ENCODE assay signal across 1 cellular context in the genomic region with DNA sequence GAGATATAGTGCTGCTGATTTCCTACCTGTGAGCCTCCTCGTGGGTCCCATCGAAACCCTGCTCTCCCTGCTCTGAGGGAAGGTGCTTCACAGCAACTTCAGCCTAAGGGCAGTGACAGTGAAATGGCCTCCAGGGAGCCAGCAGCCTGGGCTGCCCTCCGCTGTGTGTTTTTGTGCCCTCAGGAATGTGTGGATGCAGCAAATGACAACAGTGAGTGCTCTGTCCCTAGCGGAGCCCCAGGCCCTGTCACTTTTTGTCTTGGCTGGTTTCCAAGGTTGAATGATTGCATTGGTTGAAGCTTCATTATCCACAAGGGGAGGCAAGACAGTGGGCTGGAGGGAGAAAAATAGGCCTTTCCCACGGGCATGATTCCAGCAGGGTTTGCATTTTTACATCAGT.
TF ChIP-seq lines count a peak whose summit lies in the region.

No MANE protein-coding gene starts in this region.

TF ChIP-seq in SK-N-SH, 30 proteins besides CTCF, POLR2A, EP300 and RAD21:
- TF ChIP-seq, protein P1, sequence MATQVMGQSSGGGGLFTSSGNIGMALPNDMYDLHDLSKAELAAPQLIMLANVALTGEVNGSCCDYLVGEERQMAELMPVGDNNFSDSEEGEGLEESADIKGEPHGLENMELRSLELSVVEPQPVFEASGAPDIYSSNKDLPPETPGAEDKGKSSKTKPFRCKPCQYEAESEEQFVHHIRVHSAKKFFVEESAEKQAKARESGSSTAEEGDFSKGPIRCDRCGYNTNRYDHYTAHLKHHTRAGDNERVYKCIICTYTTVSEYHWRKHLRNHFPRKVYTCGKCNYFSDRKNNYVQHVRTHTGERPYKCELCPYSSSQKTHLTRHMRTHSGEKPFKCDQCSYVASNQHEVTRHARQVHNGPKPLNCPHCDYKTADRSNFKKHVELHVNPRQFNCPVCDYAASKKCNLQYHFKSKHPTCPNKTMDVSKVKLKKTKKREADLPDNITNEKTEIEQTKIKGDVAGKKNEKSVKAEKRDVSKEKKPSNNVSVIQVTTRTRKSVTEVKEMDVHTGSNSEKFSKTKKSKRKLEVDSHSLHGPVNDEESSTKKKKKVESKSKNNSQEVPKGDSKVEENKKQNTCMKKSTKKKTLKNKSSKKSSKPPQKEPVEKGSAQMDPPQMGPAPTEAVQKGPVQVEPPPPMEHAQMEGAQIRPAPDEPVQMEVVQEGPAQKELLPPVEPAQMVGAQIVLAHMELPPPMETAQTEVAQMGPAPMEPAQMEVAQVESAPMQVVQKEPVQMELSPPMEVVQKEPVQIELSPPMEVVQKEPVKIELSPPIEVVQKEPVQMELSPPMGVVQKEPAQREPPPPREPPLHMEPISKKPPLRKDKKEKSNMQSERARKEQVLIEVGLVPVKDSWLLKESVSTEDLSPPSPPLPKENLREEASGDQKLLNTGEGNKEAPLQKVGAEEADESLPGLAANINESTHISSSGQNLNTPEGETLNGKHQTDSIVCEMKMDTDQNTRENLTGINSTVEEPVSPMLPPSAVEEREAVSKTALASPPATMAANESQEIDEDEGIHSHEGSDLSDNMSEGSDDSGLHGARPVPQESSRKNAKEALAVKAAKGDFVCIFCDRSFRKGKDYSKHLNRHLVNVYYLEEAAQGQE (IDR thresholded peaks at IDR 0.05; ENCODE audit: low read depth, low read length): no peak
- TF ChIP-seq CHD2 (IDR thresholded peaks at IDR 0.05; ENCODE audit: low read length, partially characterized antibody) (no peak), NFIC (IDR thresholded peaks at IDR 0.05; ENCODE audit: borderline replicate concordance) (0 out of 2 replicates have a peak, but pooled peaks have one; percentile 10), FOXJ3 (CRISPR knock-in tag; IDR thresholded peaks at IDR 0.05) (no peak)
TF ChIP-seq in SK-N-SH: peak in this region for 1.
